ENCODE assay signal across 24 cellular contexts in the genomic region with DNA sequence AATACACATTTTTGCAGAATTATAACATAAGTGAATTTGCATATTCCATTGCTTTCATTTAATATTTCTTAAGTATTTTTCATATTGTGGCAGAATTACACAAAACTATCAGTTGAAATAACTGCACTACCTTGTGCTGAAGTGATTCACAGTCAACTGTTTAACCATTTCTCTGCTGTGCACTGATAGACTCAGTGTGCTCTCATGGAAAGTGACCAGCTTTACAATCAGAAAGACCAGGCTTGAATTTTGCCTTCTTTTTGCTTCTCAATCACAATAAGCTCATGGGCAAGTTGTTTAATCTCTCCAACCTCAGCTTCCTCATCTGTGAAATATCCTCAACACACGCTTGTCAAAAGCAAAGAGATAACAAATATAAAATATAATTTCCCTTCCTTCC.
"Had no signal": no experiment of that assay in that cellular context is flagged by ENCODE, and none has a peak within 500 bp of the region (broad histone marks: within the 10 kb centered on the region; RNA-seq: fewer than 3 reads in every experiment).

No MANE protein-coding gene starts in this region.

- H3K27ac ChIP-seq: colonic mucosa, epithelial cell of prostate, gastrocnemius medialis, neutrophil, parathyroid adenoma, sigmoid colon, thoracic aorta, tibial nerve, upper lobe of left lung had no signal

- ATAC-seq: esophagus mucosa; gastrocnemius medialis; left lobe of liver; mucosa of descending colon; natural killer cell treated with Interleukin-12 subunit alpha and Interleukin-12 subunit beta and Interleukin-15 and Interleukin-18, amount 100 ng/mL, for 72 hours; stimulated activated naive B cell treated with anti-CD40 and anti-IgM and Interleukin-4, amounts not matched to agents 10 μg/mL and 1 μg/mL and 100 μg/mL, for 72 hours had no signal

- H2AFZ ChIP-seq: parathyroid adenoma had no signal

- FAIRE-seq: keratinocyte, urothelium cell line had no signal

- H3K36me3 ChIP-seq: colonic mucosa had no signal

- H3K9me3 ChIP-seq: colonic mucosa, gastrocnemius medialis, mucosa of descending colon, neutrophil, sigmoid colon, thoracic aorta, tibial nerve, upper lobe of left lung had no signal

- H3K4me3 ChIP-seq: colonic mucosa, gastrocnemius medialis, mucosa of descending colon, sigmoid colon, thoracic aorta, tibial nerve, upper lobe of left lung had no signal

- H3K27me3 ChIP-seq: colonic mucosa, gastrocnemius medialis, neutrophil, sigmoid colon, tibial nerve, upper lobe of left lung had no signal

- DNase-seq: colonic mucosa; effector CD8-positive, alpha-beta T cell; endodermal cell; foreskin fibroblast; gastrocnemius medialis; head of caudate nucleus; mesenchymal stem cell; mucosa of descending colon; naive B cell; sigmoid colon; stimulated activated CD4-positive, alpha-beta T cell treated with anti-CD3 and anti-CD28 coated beads, Interleukin-2, amount 100 ng/mL, for 24 hours; stimulated activated CD4-positive, alpha-beta T cell treated with anti-CD3 and anti-CD28 coated beads, Interleukin-4, amount 100 ng/mL, for 24 hours; stimulated activated naive B cell treated with anti-CD40 and anti-IgM and Interleukin-4, amounts not matched to agents 10 μg/mL and 1 μg/mL and 100 μg/mL, for 72 hours; upper lobe of left lung had no signal

- H3K9ac ChIP-seq: parathyroid adenoma had no signal

- H3K79me2 ChIP-seq: parathyroid adenoma had no signal

- H3K4me1 ChIP-seq: colonic mucosa, parathyroid adenoma, tibial nerve had no signal
